In genomic region chr16:88779406-88780099, GRCh38 we compare ENCODE assay signal across 10 cellular contexts. TPM values are rescaled to one million over a fixed set of nuclear protein-coding genes. Genes with fewer than 3 reads are reported as not detected.
DNase-seq lines count a peak whose midpoint lies in the region; TF ChIP-seq lines count a peak whose summit lies in the region.
"Had no signal": no experiment of that assay in that cellular context is flagged by ENCODE, and none has a peak within 500 bp of the region (broad histone marks: within the 10 kb centered on the region; RNA-seq: fewer than 3 reads in every experiment).

No MANE protein-coding gene starts in this region.

- peaks cover 43% of the 10 kb centered on the region for H3K4me1 Mint-ChIP-seq in HFFc6 (ENCODE audit: low read depth)

- no peaks in the 10 kb centered on the region for H3K9me3 Mint-ChIP-seq in HFFc6

- no peak overlapping the region for H3K9ac ChIP-seq in mucosa of rectum (ENCODE audit: low read depth in 1 of 2, low read length in 2 of 2)

- TF ChIP-seq CTCF in A673 (conservative IDR thresholded peaks at IDR 0.05; ENCODE audit: low read depth, low read length) = no peak
- TF ChIP-seq CTCF in HFFc6 (IDR thresholded peaks at IDR 0.05) = no peak
- TF ChIP-seq CTCF in cardiac fibroblast (IDR thresholded peaks at IDR 0.05; ENCODE audit: low read depth, low read length) = no peak

- H3K4me1 ChIP-seq in A673 (ENCODE audit: insufficient read depth, low read length, poor library complexity, severe bottlenecking) (peaks cover 74% of the 10 kb centered on the region), mucosa of rectum (ENCODE audit: control insufficient read depth in 2 of 2, insufficient read depth in 2 of 2, low read length in 2 of 2) (peaks cover 32 to 41% of the 10 kb centered on the region in 2 donors)

- peak overlapping the region; percentile 54; the same call in 1 of the 2 replicates for H3K27ac Mint-ChIP-seq in HFFc6

- H3K36me3 ChIP-seq in A673 (ENCODE audit: insufficient read depth, low read length, poor library complexity, severe bottlenecking) = no peaks in the 10 kb centered on the region
- no peaks in the 10 kb centered on the region for H3K36me3 ChIP-seq in mucosa of rectum (ENCODE audit: control insufficient read depth in 2 of 2, insufficient read depth in 2 of 2, low read length in 2 of 2)
- H3K36me3 ChIP-seq in H7 (replicated peaks; ENCODE audit: control insufficient read depth, insufficient read depth, low read length) = no peaks in the 10 kb centered on the region
- H3K36me3 ChIP-seq: thoracic aorta had no signal

- DNase-seq in A673 (ENCODE audit: low spot score) (no peak), HFFc6 (no peak), cardiac fibroblast (ENCODE audit: low read depth in 2 of 2) (peak; percentile 47 to 61), H7 (no peak), posterior cingulate gyrus (no peak), ureter (ENCODE audit: low spot score) (no peak), GM19238 (ENCODE audit: insufficient read length, low spot score) (no peak)
- DNase-seq: KG1 had no signal

- CTCF ChIA-PET in A673 (lab: Charles Lee) = no interaction called here

- H3K27me3 ChIP-seq in A673 (replicated peaks; ENCODE audit: insufficient read depth, low read depth, low read length, poor library complexity) (no peaks in the 10 kb centered on the region), mucosa of rectum (ENCODE audit: control insufficient read depth in 2 of 2, insufficient read depth in 2 of 2, low read length in 2 of 2) (no peaks in the 10 kb centered on the region), H7 (ENCODE audit: control insufficient read depth, insufficient read depth, low read length) (no peaks in the 10 kb centered on the region)

- H3K36me3 Mint-ChIP-seq in HFFc6 (ENCODE audit: low read depth) = peaks cover 8% of the 10 kb centered on the region; the same call in 1 of the 2 replicates

- no peaks in the 10 kb centered on the region for H3K9me3 ChIP-seq in A673 (ENCODE audit: low read depth, low read length, poor library complexity, severe bottlenecking)
- no peaks in the 10 kb centered on the region for H3K9me3 ChIP-seq in mucosa of rectum (ENCODE audit: control insufficient read depth in 2 of 2, low read length in 2 of 2)
- H3K9me3 ChIP-seq: thoracic aorta had no signal

- BruUV-seq in A673 (replicated peaks; lab: Mats Ljungman, UMichigan) = no TSS peak

- peaks cover 7% of the 10 kb centered on the region for H3K27me3 Mint-ChIP-seq in HFFc6 (ENCODE audit: insufficient read depth)

- H3K27ac ChIP-seq in A673 (ENCODE audit: low read depth, low read length, poor library complexity, severe bottlenecking) = peak overlapping the region; percentile 65
- H3K27ac ChIP-seq in mucosa of rectum (ENCODE audit: low read depth in 2 of 2, low read length in 2 of 2) = peak overlapping the region; percentile 7 to 80
- H3K27ac ChIP-seq: thoracic aorta had no signal

- POLR2A ChIA-PET in A673 (lab: Charles Lee; ENCODE audit: low non-redundant PET) = interaction anchor here (0.6 kb wide), 1 partner anchor 765 kb away, joined by 5 read pairs; no protein-coding TSS in a partner anchor

- H3K4me3 Mint-ChIP-seq in HFFc6 = no peak overlapping the region

- intact Hi-C loops in A673 (cut with micrococcal nuclease; ENCODE audit: unreplicated experiment) = no loop called here
- intact Hi-C loops in posterior cingulate gyrus (cut with DNase I) = loop anchor here (10.0 kb wide), 1 partner anchor 215 kb away; no protein-coding TSS in a partner anchor

- H3K4me3 ChIP-seq in A673 (ENCODE audit: low read depth, low read length, poor library complexity, severe bottlenecking) = no peak overlapping the region
- peak overlapping the region in 1 of 2 donors; percentile 3 for H3K4me3 ChIP-seq in cardiac fibroblast (replicated peaks in 1 of 2; ENCODE audit: low read depth in 2 of 2, low read length in 2 of 2)
- no peak overlapping the region for H3K4me3 ChIP-seq in mucosa of rectum (ENCODE audit: low read length in 2 of 2)
- no peak overlapping the region for H3K4me3 ChIP-seq in H7 (ENCODE audit: insufficient read depth, low read depth, low read length)
- H3K4me3 ChIP-seq: thoracic aorta had no signal

RNA-seq across cellular contexts. Expression of gene PIEZO1, which starts 5.5 kb away (rescaled TPM):
- 174 and 182 TPM in 2 replicates for total RNA-seq in A673 (2021)
- 100 to 1,000 TPM; 238 to 293 (median 264) TPM for total RNA-seq in HFFc6 (2021; fragmentation: NEBNext Ultra II Directional; extraction: Animal tissue kit (Norgen Biotek cat#: 25700))
- total RNA-seq in H7 (2014; rRNA removed; shearing (Covaris generic)) = 60.0 and 86.8 TPM in 2 replicates
- total RNA-seq in ureter = 144 TPM

RNA-seq across cellular contexts. Expression of gene CDT1, which starts 24.0 kb away (rescaled TPM):
- 103 TPM in 2 replicates for total RNA-seq in A673 (2021)
- total RNA-seq in HFFc6 (2021; fragmentation: NEBNext Ultra II Directional; extraction: Animal tissue kit (Norgen Biotek cat#: 25700)) = 10 to 100 TPM; 13.3 to 28.2 (median 22.2) TPM
- 120 and 176 TPM in 2 replicates for total RNA-seq in H7 (2014; rRNA removed; shearing (Covaris generic))
- total RNA-seq in ureter = 2.1 TPM

RNA-seq across cellular contexts. Expression of gene APRT, which starts 32.2 kb away (rescaled TPM):
- total RNA-seq in A673 (2021) (129 and 134 TPM in 2 replicates), ureter (152 TPM)
- 100 to 1,000 TPM; 123 to 163 (median 130) TPM for total RNA-seq in HFFc6 (2021; fragmentation: NEBNext Ultra II Directional; extraction: Animal tissue kit (Norgen Biotek cat#: 25700))
- total RNA-seq in H7 (2014; rRNA removed; shearing (Covaris generic)) = 526 and 633 TPM in 2 replicates

Comparison
In these comparisons a context has a peak if more than half of its experiments do, and no peak if none do; other contexts are left out.
1. DNase-seq: peak in cardiac fibroblast (2 of 2); none in A673 (single experiment), HFFc6 (single experiment), H7 (single experiment), posterior cingulate gyrus (0 of 10), ureter (single experiment) and GM19238 (single experiment).